20 cellular contexts compared by ENCODE assay signal in genomic region chr7:101746311-101746710, GRCh38.
DNase-seq lines count a peak whose midpoint lies in the region; ATAC-seq and TF ChIP-seq lines count a peak whose summit lies in the region.
"Had no signal": no experiment of that assay in that cellular context is flagged by ENCODE, and none has a peak within 500 bp of the region (broad histone marks: within the 10 kb centered on the region; RNA-seq: fewer than 3 reads in every experiment).

No MANE protein-coding gene starts in this region.

- H3K4me1 Mint-ChIP-seq in activated T-helper 1 cell treated with anti-CD3 and anti-CD28 coated beads, Interleukin-12 subunit alpha, Interleukin-12 subunit beta, Interleukin-2, Interleukin-4 antibody, amounts not matched to agents 30 ng/mL and 10 ng/mL and 1 ng/mL, durations not matched to agents 14 hours and 24 hours and 36 hours (ENCODE audit: low read depth): peaks cover 26% of the 10 kb centered on the region

- H3K9me3 Mint-ChIP-seq in activated T-helper 1 cell treated with anti-CD3 and anti-CD28 coated beads, Interleukin-12 subunit alpha, Interleukin-12 subunit beta, Interleukin-2, Interleukin-4 antibody, amounts not matched to agents 30 ng/mL and 10 ng/mL and 1 ng/mL, durations not matched to agents 14 hours and 24 hours and 36 hours: no peaks in the 10 kb centered on the region
- H3K9me3 Mint-ChIP-seq: activated CD4-positive, alpha-beta memory T cell treated with anti-CD3 and anti-CD28 coated beads, Interleukin-2, amount 10 ng/mL, durations not matched to agents 7 days and 5 days; activated naive CD8-positive, alpha-beta T cell treated with anti-CD3 and anti-CD28 coated beads, Interleukin-2, amount 50 U/mL, for 24 hours; naive thymus-derived CD4-positive, alpha-beta T cell; T-cell had no signal

- intact Hi-C loops in activated T-helper 1 cell treated with anti-CD3 and anti-CD28 coated beads, Interleukin-12 subunit alpha, Interleukin-12 subunit beta, Interleukin-2, Interleukin-4 antibody, amounts not matched to agents 30 ng/mL and 10 ng/mL and 1 ng/mL, durations not matched to agents 14 hours and 24 hours and 36 hours (cut with micrococcal nuclease): no loop called here

- TF ChIP-seq CTCF in GM06990 (IDR thresholded peaks at IDR 0.05; ENCODE audit: insufficient read depth, low read length, poor library complexity, severe bottlenecking): no peak

- H3K4me3 ChIP-seq in GM06990 (replicated peaks; ENCODE audit: low read depth, low read length): no peak overlapping the region
- H3K4me3 ChIP-seq: coronary artery, uterus had no signal

- DNase-seq in GM06990 (ENCODE audit: extremely low read depth, insufficient read length) (peak; percentile 32), MV-4-11 (lab: John Stamatoyannopoulos, UW) (peak; percentile 74), NCI-H82 (lab: John Stamatoyannopoulos, UW) (no peak)
- no peak for DNase-seq in activated T-helper 1 cell treated with anti-CD3 and anti-CD28 coated beads, Interleukin-12 subunit alpha, Interleukin-12 subunit beta, Interleukin-2, Interleukin-4 antibody, amounts not matched to agents 30 ng/mL and 10 ng/mL and 1 ng/mL, durations not matched to agents 14 hours and 24 hours and 36 hours (ENCODE audit: low spot score)
- DNase-seq in activated effector memory CD4-positive, alpha-beta T cell treated with Interleukin-2 at 50 U/mL for 16 hours: no peak
- no peak for DNase-seq in activated effector memory CD4-positive, alpha-beta T cell treated with anti-CD3 and anti-CD28 coated beads, Interleukin-2, amount 50 U/mL, for 16 hours
- DNase-seq: activated CD4-positive, alpha-beta memory T cell treated with anti-CD3 and anti-CD28 coated beads, Interleukin-2, amount 10 ng/mL, durations not matched to agents 7 days and 5 days; activated naive CD8-positive, alpha-beta T cell treated with anti-CD3 and anti-CD28 coated beads, Interleukin-2, amount 50 U/mL, for 24 hours; activated T-cell treated with anti-CD3 and anti-CD28 coated beads, Interleukin-2, amount 50 U/mL, for 48 hours; brain microvascular endothelial cell; hippocampal formation; mammary epithelial cell; naive thymus-derived CD4-positive, alpha-beta T cell; NCI-H774; T-cell; uterus; WERI-Rb-1 had no signal

- peak overlapping the region; percentile 16 for H3K27ac Mint-ChIP-seq in activated T-helper 1 cell treated with anti-CD3 and anti-CD28 coated beads, Interleukin-12 subunit alpha, Interleukin-12 subunit beta, Interleukin-2, Interleukin-4 antibody, amounts not matched to agents 30 ng/mL and 10 ng/mL and 1 ng/mL, durations not matched to agents 14 hours and 24 hours and 36 hours
- H3K27ac Mint-ChIP-seq: activated CD4-positive, alpha-beta memory T cell treated with anti-CD3 and anti-CD28 coated beads, Interleukin-2, amount 10 ng/mL, durations not matched to agents 7 days and 5 days; activated naive CD8-positive, alpha-beta T cell treated with anti-CD3 and anti-CD28 coated beads, Interleukin-2, amount 50 U/mL, for 24 hours; T-cell had no signal

- H3K27me3 ChIP-seq in GM06990 (replicated peaks; ENCODE audit: control insufficient read depth, insufficient read depth, low read length): no peaks in the 10 kb centered on the region
- H3K27me3 ChIP-seq: uterus had no signal

- no peaks in the 10 kb centered on the region for H3K36me3 ChIP-seq in GM06990 (ENCODE audit: control insufficient read depth, insufficient read depth, low read length)
- H3K36me3 ChIP-seq: brain microvascular endothelial cell, uterus, WERI-Rb-1 had no signal

- ATAC-seq in GM21723 (IDR thresholded peaks at IDR 0.05; ENCODE audit: unreplicated experiment) (peak; percentile 60), HG03139 (IDR thresholded peaks at IDR 0.05; ENCODE audit: unreplicated experiment) (no peak)
- ATAC-seq: activated naive CD8-positive, alpha-beta T cell treated with anti-CD3 and anti-CD28 coated beads, Interleukin-2, amount 50 U/mL, for 24 hours; naive thymus-derived CD4-positive, alpha-beta T cell; T-cell had no signal

- H3K27me3 Mint-ChIP-seq in activated T-helper 1 cell treated with anti-CD3 and anti-CD28 coated beads, Interleukin-12 subunit alpha, Interleukin-12 subunit beta, Interleukin-2, Interleukin-4 antibody, amounts not matched to agents 30 ng/mL and 10 ng/mL and 1 ng/mL, durations not matched to agents 14 hours and 24 hours and 36 hours (ENCODE audit: insufficient read depth): no peaks in the 10 kb centered on the region
- H3K27me3 Mint-ChIP-seq: activated naive CD8-positive, alpha-beta T cell treated with anti-CD3 and anti-CD28 coated beads, Interleukin-2, amount 50 U/mL, for 24 hours had no signal

- H3K36me3 Mint-ChIP-seq in activated T-helper 1 cell treated with anti-CD3 and anti-CD28 coated beads, Interleukin-12 subunit alpha, Interleukin-12 subunit beta, Interleukin-2, Interleukin-4 antibody, amounts not matched to agents 30 ng/mL and 10 ng/mL and 1 ng/mL, durations not matched to agents 14 hours and 24 hours and 36 hours (ENCODE audit: low read depth): no peaks in the 10 kb centered on the region
- H3K36me3 Mint-ChIP-seq: naive thymus-derived CD4-positive, alpha-beta T cell; T-cell had no signal

- no peak overlapping the region for H3K4me3 Mint-ChIP-seq in activated T-helper 1 cell treated with anti-CD3 and anti-CD28 coated beads, Interleukin-12 subunit alpha, Interleukin-12 subunit beta, Interleukin-2, Interleukin-4 antibody, amounts not matched to agents 30 ng/mL and 10 ng/mL and 1 ng/mL, durations not matched to agents 14 hours and 24 hours and 36 hours
- H3K4me3 Mint-ChIP-seq: activated CD4-positive, alpha-beta memory T cell treated with anti-CD3 and anti-CD28 coated beads, Interleukin-2, amount 10 ng/mL, durations not matched to agents 7 days and 5 days; activated naive CD8-positive, alpha-beta T cell treated with anti-CD3 and anti-CD28 coated beads, Interleukin-2, amount 50 U/mL, for 24 hours; naive thymus-derived CD4-positive, alpha-beta T cell; T-cell had no signal

Comparison
In these comparisons a context has a peak if more than half of its experiments do, and no peak if none do; other contexts are left out.
1. DNase-seq: peak in GM06990 (single experiment) and MV-4-11 (single experiment); none in activated T-helper 1 cell treated with anti-CD3 and anti-CD28 coated beads, Interleukin-12 subunit alpha, Interleukin-12 subunit beta, Interleukin-2, Interleukin-4 antibody, amounts not matched to agents 30 ng/mL and 10 ng/mL and 1 ng/mL, durations not matched to agents 14 hours and 24 hours and 36 hours (single experiment), activated effector memory CD4-positive, alpha-beta T cell treated with Interleukin-2 at 50 U/mL for 16 hours (single experiment), NCI-H82 (single experiment) and activated effector memory CD4-positive, alpha-beta T cell treated with anti-CD3 and anti-CD28 coated beads, Interleukin-2, amount 50 U/mL, for 16 hours (single experiment).